ENCODE assay signal across 11 cellular contexts in the genomic region with DNA sequence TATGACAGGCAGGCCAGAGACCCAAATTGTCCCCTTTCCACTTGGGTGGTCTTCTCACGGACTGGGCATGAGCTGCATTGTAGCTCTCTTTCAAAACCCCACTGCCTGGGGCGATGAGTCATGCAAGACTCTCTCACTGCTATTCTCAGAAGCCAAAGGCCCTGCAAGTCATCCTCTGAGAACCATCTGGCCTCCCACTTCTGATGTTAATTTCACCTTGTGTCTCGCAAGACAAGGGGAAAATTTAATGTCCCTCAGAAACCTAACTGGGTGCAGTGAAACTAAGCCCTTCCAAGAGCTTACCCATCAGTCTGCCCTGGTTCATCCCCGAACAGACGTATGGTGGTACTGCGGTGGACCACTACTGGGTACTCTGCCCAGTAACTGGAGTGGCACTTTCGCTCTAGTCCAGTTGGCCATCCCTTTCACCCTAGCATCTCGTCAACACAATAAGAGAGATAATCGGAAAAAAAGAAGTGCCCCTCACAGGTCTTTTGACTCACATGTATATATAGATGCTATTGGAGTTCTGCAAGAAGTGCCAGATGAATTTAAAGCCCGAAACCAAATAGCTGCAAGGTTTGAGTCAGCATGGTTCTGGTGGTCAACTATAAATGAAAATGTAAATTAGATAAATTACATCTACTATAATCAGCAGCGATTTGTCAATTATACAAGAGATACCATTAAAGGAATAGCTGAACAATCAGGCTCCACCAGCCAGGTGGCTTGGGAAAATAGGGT. TPM values are rescaled to one million over a fixed set of nuclear protein-coding genes. Genes with fewer than 3 reads are reported as not detected.
DNase-seq lines count a peak whose midpoint lies in the region; ATAC-seq and TF ChIP-seq lines count a peak whose summit lies in the region.
"Had no signal": no experiment of that assay in that cellular context is flagged by ENCODE, and none has a peak within 500 bp of the region (broad histone marks: within the 10 kb centered on the region; RNA-seq: fewer than 3 reads in every experiment).

No MANE protein-coding gene starts in this region.

- H3K27me3 ChIP-seq in SJSA1 (replicated peaks) = no peaks in the 10 kb centered on the region
- H3K27me3 ChIP-seq in kidney epithelial cell (ENCODE audit: control insufficient read depth, insufficient read depth, low read length) = no peaks in the 10 kb centered on the region

- H3K4me1 ChIP-seq in SJSA1 (replicated peaks) = peaks cover 10% of the 10 kb centered on the region

- no peak for TF ChIP-seq CTCF in kidney epithelial cell (IDR thresholded peaks at IDR 0.05; ENCODE audit: insufficient read depth, low read length, poor library complexity, severe bottlenecking)

- peak; percentile 83 for ATAC-seq in GM18867 (IDR thresholded peaks at IDR 0.05; ENCODE audit: unreplicated experiment)
- ATAC-seq in HG02642 (IDR thresholded peaks at IDR 0.05; ENCODE audit: poor library complexity, unreplicated experiment) = peak; percentile 89

- H3K9me3 ChIP-seq in SJSA1 (replicated peaks) = peaks cover 2% of the 10 kb centered on the region; the same call in 1 of the 2 replicates

- H3K27ac ChIP-seq in SJSA1 = no peak overlapping the region; the same call in 1 of the 2 replicates
- H3K27ac ChIP-seq: VCaP had no signal

- DNase-seq in SJSA1 (ENCODE audit: low read depth in 1 of 2, low spot score in 2 of 2) (peak; percentile 78 to 93), kidney epithelial cell (ENCODE audit: low read depth) (peak; percentile 14), NCI-H1417 treated with DMSO at 0.1 percent for 48 hours (lab: John Stamatoyannopoulos, UW) (no peak), NCI-H1092 treated with DMSO at 0.1 percent for 48 hours (lab: John Stamatoyannopoulos, UW) (no peak), MV-4-11 (lab: John Stamatoyannopoulos, UW) (no peak)
- no peak for DNase-seq in stimulated activated CD4-positive, alpha-beta T cell treated with anti-CD3 and anti-CD28 coated beads, Interleukin-12 subunit alpha, Interleukin-12 subunit beta, amount 100 ng/mL, for 4 hours
- DNase-seq: cerebellar nuclear complex, NCI-H1694 treated with DMSO at 0.1 percent for 48 hours had no signal

- H3K4me3 ChIP-seq in SJSA1 = no peak overlapping the region
- H3K4me3 ChIP-seq in kidney epithelial cell (ENCODE audit: low read depth, low read length) = no peak overlapping the region

- H3K36me3 ChIP-seq in SJSA1 (no peaks in the 10 kb centered on the region), kidney epithelial cell (ENCODE audit: control insufficient read depth, insufficient read depth, low read length) (no peaks in the 10 kb centered on the region)

RNA-seq across cellular contexts. Expression of gene LALBA, which starts 31.3 kb away (rescaled TPM):
- total RNA-seq in SJSA1 (2014; rRNA removed; shearing (Covaris generic)) = not detected in 2 replicates
- total RNA-seq in kidney epithelial cell = not detected in 2 replicates

Comparison
In these comparisons a context has a peak if more than half of its experiments do, and no peak if none do; other contexts are left out.
1. DNase-seq: peak in SJSA1 (2 of 2) and kidney epithelial cell (single experiment); none in NCI-H1417 treated with DMSO at 0.1 percent for 48 hours (single experiment), NCI-H1092 treated with DMSO at 0.1 percent for 48 hours (single experiment), MV-4-11 (single experiment) and stimulated activated CD4-positive, alpha-beta T cell treated with anti-CD3 and anti-CD28 coated beads, Interleukin-12 subunit alpha, Interleukin-12 subunit beta, amount 100 ng/mL, for 4 hours (single experiment).